Comparison of ENCODE assay signal across 38 cellular contexts in genomic region chr1:27823784-27824183, GRCh38.
"Had no signal": no experiment of that assay in that cellular context is flagged by ENCODE, and none has a peak within 500 bp of the region (broad histone marks: within the 10 kb centered on the region; RNA-seq: fewer than 3 reads in every experiment).

No MANE protein-coding gene starts in this region.

- H3K4me1 ChIP-seq: breast epithelium had no signal

- H3K4me3 ChIP-seq: adrenal gland, body of pancreas, breast epithelium had no signal

- FAIRE-seq: astrocyte, TTC549 had no signal

- H3K27ac ChIP-seq: adrenal gland, body of pancreas, brain microvascular endothelial cell, breast epithelium, VCaP had no signal

- H3K4me1 Mint-ChIP-seq: activated CD4-positive, alpha-beta memory T cell treated with anti-CD3 and anti-CD28 coated beads, Interleukin-2, amount 10 ng/mL, durations not matched to agents 7 days and 5 days; activated CD4-positive, alpha-beta T cell treated with anti-CD3 and anti-CD28 coated beads for 36 hours; activated CD4-positive, alpha-beta T cell treated with anti-CD3 and anti-CD28 coated beads, Interleukin-2, amount 10 ng/mL, durations not matched to agents 7 days and 5 days; activated CD8-positive, alpha-beta memory T cell treated with anti-CD3 and anti-CD28 coated beads, Interleukin-2, amount 10 ng/mL, durations not matched to agents 7 days and 5 days; activated naive CD8-positive, alpha-beta T cell treated with anti-CD3 and anti-CD28 coated beads for 36 hours; activated T-helper 17 cell treated with anti-CD3 and anti-CD28 coated beads, Interleukin-2, amount 50 U/mL, for 72 hours had no signal

- DNase-seq: activated CD4-positive, alpha-beta memory T cell treated with anti-CD3 and anti-CD28 coated beads, Interleukin-2, amount 10 ng/mL, durations not matched to agents 7 days and 5 days; activated CD4-positive, alpha-beta T cell treated with anti-CD3 and anti-CD28 coated beads for 1 hour; activated CD4-positive, alpha-beta T cell treated with anti-CD3 and anti-CD28 coated beads for 36 hours; activated CD4-positive, alpha-beta T cell treated with anti-CD3 and anti-CD28 coated beads for 48 hours; activated CD4-positive, alpha-beta T cell treated with anti-CD3 and anti-CD28 coated beads, Interleukin-2, amount 10 ng/mL, durations not matched to agents 7 days and 5 days; activated CD4-positive, alpha-beta T cell treated with anti-CD3 and anti-CD28 coated beads, Interleukin-2, amount 50 U/mL, for 48 hours; activated CD4-positive, CD25-positive, alpha-beta regulatory T cell; activated CD8-positive, alpha-beta memory T cell treated with anti-CD3 and anti-CD28 coated beads for 24 hours; activated CD8-positive, alpha-beta memory T cell treated with anti-CD3 and anti-CD28 coated beads, Interleukin-2, amount 10 ng/mL, durations not matched to agents 7 days and 5 days; activated CD8-positive, alpha-beta memory T cell treated with anti-CD3 and anti-CD28 coated beads, Interleukin-2, amount 50 U/mL, for 48 hours; activated CD8-positive, alpha-beta T cell treated with anti-CD3 and anti-CD28 coated beads, Interleukin-2, amount 10 ng/mL, durations not matched to agents 7 days and 5 days; activated effector memory CD4-positive, alpha-beta T cell treated with anti-CD3 and anti-CD28 coated beads, Interleukin-2, amount 50 U/mL, for 16 hours; activated gamma-delta T cell treated with Interleukin-2 at 50 U/mL for 16 hours; activated naive CD4-positive, alpha-beta T cell; activated naive CD4-positive, alpha-beta T cell treated with anti-CD3 and anti-CD28 coated beads for 36 hours; activated naive CD4-positive, alpha-beta T cell treated with anti-CD3 and anti-CD28 coated beads, Interleukin-2, amount 50 U/mL, for 16 hours; activated naive CD8-positive, alpha-beta T cell treated with anti-CD3 and anti-CD28 coated beads for 36 hours; activated T-cell treated with anti-CD3 and anti-CD28 coated beads, Interleukin-2, amount 50 U/mL, for 1 hour; activated T-cell treated with anti-CD3 and anti-CD28 coated beads, Interleukin-2, amount 50 U/mL, for 4 hours; activated T-cell treated with anti-CD3 and anti-CD28 coated beads, Interleukin-2, amount 50 U/mL, for 72 hours; adrenal gland; amniotic stem cell; aorta; body of pancreas; brain microvascular endothelial cell; central memory CD4-positive, alpha-beta T cell; T-helper 2 cell; T-helper 9 cell had no signal

- H3K27ac Mint-ChIP-seq: activated CD4-positive, alpha-beta memory T cell treated with anti-CD3 and anti-CD28 coated beads, Interleukin-2, amount 10 ng/mL, durations not matched to agents 7 days and 5 days; activated CD4-positive, alpha-beta T cell treated with anti-CD3 and anti-CD28 coated beads for 36 hours; activated CD4-positive, alpha-beta T cell treated with anti-CD3 and anti-CD28 coated beads, Interleukin-2, amount 10 ng/mL, durations not matched to agents 7 days and 5 days; activated CD8-positive, alpha-beta memory T cell treated with anti-CD3 and anti-CD28 coated beads, Interleukin-2, amount 10 ng/mL, durations not matched to agents 7 days and 5 days; activated CD8-positive, alpha-beta T cell treated with anti-CD3 and anti-CD28 coated beads, Interleukin-2, amount 10 ng/mL, durations not matched to agents 7 days and 5 days; activated naive CD4-positive, alpha-beta T cell treated with anti-CD3 and anti-CD28 coated beads for 36 hours; activated naive CD8-positive, alpha-beta T cell treated with anti-CD3 and anti-CD28 coated beads for 36 hours; activated T-cell treated with anti-CD3 and anti-CD28 coated beads, Interleukin-2, amount 50 U/mL, for 72 hours; activated T-helper 1 cell treated with anti-CD3 and anti-CD28 coated beads, Interleukin-12 subunit alpha, Interleukin-12 subunit beta, Interleukin-2, Interleukin-4 antibody, amounts not matched to agents 30 ng/mL and 10 ng/mL and 1 ng/mL, durations not matched to agents 14 hours and 24 hours and 36 hours; activated T-helper 17 cell treated with anti-CD3 and anti-CD28 coated beads, Interleukin-2, amount 50 U/mL, for 72 hours; T-helper 1 cell treated with Interleukin-12 subunit alpha and Interleukin-12 subunit beta and Interleukin-4 antibody, amounts not matched to agents 30 μg/mL and 1 μg/mL, for 36 hours; T-helper 2 cell treated with Interferon-gamma antibody and Interleukin-4, amounts not matched to agents 5 μg/mL and 100 μg/mL, for 36 hours had no signal

- H3K27me3 Mint-ChIP-seq: activated CD4-positive, alpha-beta memory T cell treated with anti-CD3 and anti-CD28 coated beads, Interleukin-2, amount 10 ng/mL, durations not matched to agents 7 days and 5 days; activated CD4-positive, alpha-beta T cell treated with anti-CD3 and anti-CD28 coated beads for 36 hours; activated CD4-positive, alpha-beta T cell treated with anti-CD3 and anti-CD28 coated beads, Interleukin-2, amount 10 ng/mL, durations not matched to agents 7 days and 5 days; activated CD8-positive, alpha-beta memory T cell treated with anti-CD3 and anti-CD28 coated beads, Interleukin-2, amount 10 ng/mL, durations not matched to agents 7 days and 5 days; activated naive CD8-positive, alpha-beta T cell treated with anti-CD3 and anti-CD28 coated beads for 36 hours; activated T-helper 17 cell treated with anti-CD3 and anti-CD28 coated beads, Interleukin-2, amount 50 U/mL, for 72 hours had no signal

- H3K9me3 Mint-ChIP-seq: activated CD4-positive, alpha-beta memory T cell treated with anti-CD3 and anti-CD28 coated beads, Interleukin-2, amount 10 ng/mL, durations not matched to agents 7 days and 5 days; activated CD4-positive, alpha-beta T cell treated with anti-CD3 and anti-CD28 coated beads, Interleukin-2, amount 10 ng/mL, durations not matched to agents 7 days and 5 days; activated naive CD4-positive, alpha-beta T cell treated with anti-CD3 and anti-CD28 coated beads for 36 hours; activated naive CD4-positive, alpha-beta T cell treated with anti-CD3 and anti-CD28 coated beads, Interleukin-2, amount 50 U/mL, for 72 hours; activated naive CD8-positive, alpha-beta T cell treated with anti-CD3 and anti-CD28 coated beads for 36 hours; activated T-cell treated with anti-CD3 and anti-CD28 coated beads, Interleukin-2, amount 50 U/mL, for 4 hours; activated T-cell treated with anti-CD3 and anti-CD28 coated beads, Interleukin-2, amount 50 U/mL, for 72 hours; activated T-helper 1 cell treated with anti-CD3 and anti-CD28 coated beads, Interleukin-12 subunit alpha, Interleukin-12 subunit beta, Interleukin-2, Interleukin-4 antibody, amounts not matched to agents 30 ng/mL and 10 ng/mL and 1 ng/mL, durations not matched to agents 14 hours and 24 hours and 36 hours; activated T-helper 17 cell treated with anti-CD3 and anti-CD28 coated beads, Interleukin-2, amount 50 U/mL, for 72 hours; T-helper 1 cell treated with Interleukin-12 subunit alpha and Interleukin-12 subunit beta and Interleukin-4 antibody, amounts not matched to agents 30 μg/mL and 1 μg/mL, for 36 hours; T-helper 2 cell treated with Interferon-gamma antibody and Interleukin-4, amounts not matched to agents 5 μg/mL and 100 μg/mL, for 36 hours had no signal

- H3K36me3 ChIP-seq: breast epithelium had no signal

- H3K9me3 ChIP-seq: adrenal gland, body of pancreas, breast epithelium had no signal

- H3K27me3 ChIP-seq: adrenal gland, body of pancreas, brain microvascular endothelial cell, breast epithelium had no signal

- ATAC-seq: activated CD4-positive, alpha-beta T cell treated with anti-CD3 and anti-CD28 coated beads for 36 hours; activated CD4-positive, CD25-positive, alpha-beta regulatory T cell treated with anti-CD3 and anti-CD28 coated beads, Interleukin-2, amount 50 U/mL, for 24 hours; activated CD8-positive, alpha-beta memory T cell treated with anti-CD3 and anti-CD28 coated beads, Interleukin-2, amount 10 ng/mL, durations not matched to agents 7 days and 5 days; activated CD8-positive, alpha-beta T cell treated with anti-CD3 and anti-CD28 coated beads, Interleukin-2, amount 10 ng/mL, durations not matched to agents 7 days and 5 days; activated naive CD4-positive, alpha-beta T cell treated with anti-CD3 and anti-CD28 coated beads, Interleukin-2, amount 50 U/mL, for 72 hours; activated T-cell treated with anti-CD3 and anti-CD28 coated beads, Interleukin-2, amount 50 U/mL, for 4 hours; activated T-cell treated with anti-CD3 and anti-CD28 coated beads, Interleukin-2, amount 50 U/mL, for 72 hours; activated T-helper 17 cell treated with anti-CD3 and anti-CD28 coated beads, Interleukin-2, amount 50 U/mL, for 72 hours; body of pancreas had no signal

- H3K4me3 Mint-ChIP-seq: activated CD4-positive, alpha-beta memory T cell treated with anti-CD3 and anti-CD28 coated beads, Interleukin-2, amount 10 ng/mL, durations not matched to agents 7 days and 5 days; activated CD4-positive, alpha-beta T cell treated with anti-CD3 and anti-CD28 coated beads for 36 hours; activated CD4-positive, alpha-beta T cell treated with anti-CD3 and anti-CD28 coated beads, Interleukin-2, amount 10 ng/mL, durations not matched to agents 7 days and 5 days; activated CD8-positive, alpha-beta memory T cell treated with anti-CD3 and anti-CD28 coated beads, Interleukin-2, amount 10 ng/mL, durations not matched to agents 7 days and 5 days; activated CD8-positive, alpha-beta T cell treated with anti-CD3 and anti-CD28 coated beads, Interleukin-2, amount 10 ng/mL, durations not matched to agents 7 days and 5 days; activated naive CD4-positive, alpha-beta T cell treated with anti-CD3 and anti-CD28 coated beads for 36 hours; activated naive CD8-positive, alpha-beta T cell treated with anti-CD3 and anti-CD28 coated beads for 36 hours; activated T-cell treated with anti-CD3 and anti-CD28 coated beads, Interleukin-2, amount 50 U/mL, for 4 hours; activated T-cell treated with anti-CD3 and anti-CD28 coated beads, Interleukin-2, amount 50 U/mL, for 72 hours; activated T-helper 1 cell treated with anti-CD3 and anti-CD28 coated beads, Interleukin-12 subunit alpha, Interleukin-12 subunit beta, Interleukin-2, Interleukin-4 antibody, amounts not matched to agents 30 ng/mL and 10 ng/mL and 1 ng/mL, durations not matched to agents 14 hours and 24 hours and 36 hours; activated T-helper 17 cell treated with anti-CD3 and anti-CD28 coated beads, Interleukin-2, amount 50 U/mL, for 72 hours; T-helper 1 cell treated with Interleukin-12 subunit alpha and Interleukin-12 subunit beta and Interleukin-4 antibody, amounts not matched to agents 30 μg/mL and 1 μg/mL, for 36 hours; T-helper 2 cell treated with Interferon-gamma antibody and Interleukin-4, amounts not matched to agents 5 μg/mL and 100 μg/mL, for 36 hours had no signal
